10 cellular contexts compared by ENCODE assay signal in the genomic region with DNA sequence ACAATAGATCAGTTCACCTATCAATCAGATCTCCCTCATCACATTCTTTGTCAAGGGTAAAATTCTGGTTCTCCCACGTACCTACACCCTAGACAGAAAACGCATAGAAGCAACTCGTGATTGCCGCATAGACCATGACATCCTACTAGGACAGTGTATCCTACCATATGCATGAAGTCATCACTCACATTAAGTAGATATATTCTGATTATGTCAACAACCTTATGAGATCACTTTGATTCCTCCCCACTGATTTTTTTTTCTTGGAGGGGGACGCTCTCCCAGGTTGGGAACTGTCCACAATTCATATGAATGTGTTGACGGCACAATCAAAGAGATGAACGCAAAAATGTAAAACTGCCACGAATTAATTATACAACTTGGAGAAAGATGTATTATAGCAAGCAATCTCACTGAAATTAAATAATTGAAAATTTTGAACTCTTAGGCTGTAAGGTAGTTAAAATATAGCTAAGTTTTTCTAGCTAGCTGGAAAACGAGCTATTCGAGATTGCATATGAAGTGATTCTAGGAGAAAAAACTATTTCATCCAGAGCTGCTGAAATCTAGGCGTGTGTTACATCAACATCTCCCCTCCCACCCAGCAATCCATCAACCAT.
DNase-seq lines count a peak whose midpoint lies in the region; ATAC-seq and TF ChIP-seq lines count a peak whose summit lies in the region.
"Had no signal": no experiment of that assay in that cellular context is flagged by ENCODE, and none has a peak within 500 bp of the region (broad histone marks: within the 10 kb centered on the region; RNA-seq: fewer than 3 reads in every experiment).

No MANE protein-coding gene starts in this region.

- H3K27me3 Mint-ChIP-seq in GM23338 (ENCODE audit: insufficient read depth, low read depth, poor library complexity) (peaks cover 10% of the 10 kb centered on the region), activated B cell treated with CpG ODN at 0.5 μM for 24 hours (peaks cover 23% of the 10 kb centered on the region)

- H2BK120ac ChIP-seq in trophoblast cell (ENCODE audit: insufficient read depth, low read length, poor library complexity) = no peak overlapping the region

- H4K20me1 ChIP-seq in GM23338 (replicated peaks; ENCODE audit: insufficient read depth) = no peaks in the 10 kb centered on the region

- H2AFZ ChIP-seq in GM23338 = no peak overlapping the region
- no peak overlapping the region for H2AFZ ChIP-seq in trophoblast cell (ENCODE audit: insufficient read depth, low read length, poor library complexity)

- ATAC-seq in GM23338 (no peak), activated B cell treated with CpG ODN at 0.5 μM for 24 hours (ENCODE audit: low read depth) (no peak), GM19351 (IDR thresholded peaks at IDR 0.05; ENCODE audit: unreplicated experiment) (no peak), GM19023 (IDR thresholded peaks at IDR 0.05; ENCODE audit: unreplicated experiment) (no peak), left lobe of liver (no peak)

- no peak overlapping the region for H4K12ac ChIP-seq in trophoblast cell (ENCODE audit: low read depth, low read length)

- no peak overlapping the region for H4K91ac ChIP-seq in trophoblast cell (ENCODE audit: low read depth, low read length)

- no peak overlapping the region for H3K14ac ChIP-seq in trophoblast cell (ENCODE audit: low read length)

- CTCF ChIA-PET in activated B cell treated with CpG ODN at 0.5 μM for 24 hours (lab: Charles Lee) = interaction anchor here (0.7 to 2.6 kb wide), 4 partner anchors 17 to 102 kb away, joined by 4 to 15 read pairs (median 6); no protein-coding TSS in a partner anchor

- no peaks in the 10 kb centered on the region for H3F3A ChIP-seq in GM23338 (replicated peaks; ENCODE audit: low read depth)

- peak overlapping the region; percentile 74 for H3K4me2 ChIP-seq in GM23338
- H3K4me2 ChIP-seq in trophoblast cell (ENCODE audit: low read length) = peak overlapping the region; percentile 65

- H4K8ac ChIP-seq in trophoblast cell (ENCODE audit: low read depth, low read length) = no peak overlapping the region

- POLR2A ChIA-PET in activated B cell treated with CpG ODN at 0.5 μM for 24 hours (lab: Charles Lee) = interaction anchor here (1.2 kb wide), 1 partner anchor 82 kb away, joined by 3 read pairs; no protein-coding TSS in a partner anchor

- peaks cover 6% of the 10 kb centered on the region for H3K4me1 ChIP-seq in GM23338 (ENCODE audit: insufficient read depth)
- peaks cover 8 to 11% of the 10 kb centered on the region in 2 experiments for H3K4me1 ChIP-seq in trophoblast cell (ENCODE audit: control insufficient read depth in 1 of 2, insufficient read depth in 2 of 2, low read length in 2 of 2)

- H3K79me1 ChIP-seq in trophoblast cell (ENCODE audit: low read length) = peaks cover 18% of the 10 kb centered on the region

- intact Hi-C loops in activated B cell treated with CpG ODN at 0.5 μM for 24 hours (cut with micrococcal nuclease) = loop anchor here (5.0 to 10.0 kb wide), 4 partner anchors 286 to 584 kb away; a partner anchor contains a TSS

- no peak overlapping the region for H3K18ac ChIP-seq in trophoblast cell (ENCODE audit: low read length)

- H3K36me3 Mint-ChIP-seq in GM23338 (ENCODE audit: low read depth) = peaks cover 5% of the 10 kb centered on the region; the same call in 1 of the 3 replicates
- no peaks in the 10 kb centered on the region for H3K36me3 Mint-ChIP-seq in activated B cell treated with CpG ODN at 0.5 μM for 24 hours (ENCODE audit: low read depth)

- H3K79me2 ChIP-seq in GM23338 (replicated peaks; ENCODE audit: insufficient read depth) = peaks cover 57% of the 10 kb centered on the region
- peaks cover 14% of the 10 kb centered on the region for H3K79me2 ChIP-seq in trophoblast cell (ENCODE audit: control insufficient read depth, insufficient read depth, low read length, poor library complexity)

- H3K9me2 ChIP-seq in GM23338 (ENCODE audit: insufficient read depth) = no peaks in the 10 kb centered on the region

- H3K4me3 ChIP-seq in GM23338 (peak overlapping the region; percentile 96), fibroblast of mammary gland (ENCODE audit: control insufficient read depth, low read depth, low read length) (peak overlapping the region; percentile 67), trophoblast cell (ENCODE audit: low read depth, low read length) (no peak overlapping the region)

- H2AK5ac ChIP-seq in trophoblast cell (ENCODE audit: low read length) = no peak overlapping the region

- no CpG with 5 or more reads among the region's 11 CpGs for WGBS in trophoblast cell (ENCODE audit: extremely low coverage, insufficient coverage, insufficient read length)

- peak overlapping the region; percentile 75 for H2BK5ac ChIP-seq in trophoblast cell (ENCODE audit: low read depth, low read length, poor library complexity)

- H3K23ac ChIP-seq in trophoblast cell (ENCODE audit: low read length) = no peak overlapping the region

- H3K36me3 ChIP-seq in GM23338 (ENCODE audit: insufficient read depth) (no peaks in the 10 kb centered on the region), trophoblast cell (ENCODE audit: control insufficient read depth in 1 of 2, insufficient read depth in 2 of 2, low read length in 2 of 2) (no peaks in the 10 kb centered on the region)

- H3K4me3 Mint-ChIP-seq in GM23338 = peak overlapping the region; percentile 84
- peak overlapping the region; percentile 73 for H3K4me3 Mint-ChIP-seq in activated B cell treated with CpG ODN at 0.5 μM for 24 hours

- H3K9me3 Mint-ChIP-seq in GM23338 (no peaks in the 10 kb centered on the region), activated B cell treated with CpG ODN at 0.5 μM for 24 hours (no peaks in the 10 kb centered on the region)

- H3K27ac ChIP-seq in GM23338 (ENCODE audit: low read depth) = no peak overlapping the region
- peak overlapping the region; percentile 88 for H3K27ac ChIP-seq in trophoblast cell (ENCODE audit: low read depth, low read length)

- TF ChIP-seq CTCF in GM23338 (conservative IDR thresholded peaks at IDR 0.05; ENCODE audit: low read depth in 2 of 2) = no peak
- TF ChIP-seq CTCF in activated B cell treated with CpG ODN at 0.5 μM for 24 hours (IDR thresholded peaks at IDR 0.05) = no peak
- no peak for TF ChIP-seq CTCF in fibroblast of mammary gland (conservative IDR thresholded peaks at IDR 0.05; ENCODE audit: control insufficient read depth, insufficient read depth, low read depth, low read length)

- H3K27ac Mint-ChIP-seq in GM23338 (peak overlapping the region; percentile 47; the same call in 1 of the 2 replicates), activated B cell treated with CpG ODN at 0.5 μM for 24 hours (no peak overlapping the region)

- no peak overlapping the region for H3K9ac ChIP-seq in trophoblast cell (ENCODE audit: low read length)

- no peak for DNase-seq in GM23338 (ENCODE audit: low spot score)
- DNase-seq in activated B cell treated with CpG ODN at 0.5 μM for 24 hours = no peak
- no peak for DNase-seq in fibroblast of mammary gland (ENCODE audit: low read depth)
- peak in 1 of 2 donors; percentile 20 for DNase-seq in trophoblast cell
- no peak for DNase-seq in left lobe of liver (ENCODE audit: low spot score)
- no peak for DNase-seq in NCI-H446 (lab: John Stamatoyannopoulos, UW)
- DNase-seq: activated CD4-positive, CD25-positive, alpha-beta regulatory T cell treated with anti-CD3 and anti-CD28 coated beads, Interleukin-2, amount 50 U/mL, for 72 hours; NCI-H1092 had no signal

- H3K4ac ChIP-seq in trophoblast cell (ENCODE audit: low read depth, low read length) = peak overlapping the region; percentile 33

- H2BK12ac ChIP-seq in trophoblast cell (ENCODE audit: low read length) = no peak overlapping the region

- H3K9me3 ChIP-seq in trophoblast cell (ENCODE audit: insufficient read depth, low read depth, low read length) = no peaks in the 10 kb centered on the region

- H3K27me3 ChIP-seq in GM23338 (ENCODE audit: insufficient read depth) = peaks cover 9% of the 10 kb centered on the region; the same call in 1 of the 2 replicates
- H3K27me3 ChIP-seq in trophoblast cell (ENCODE audit: insufficient read depth, low read length) = no peaks in the 10 kb centered on the region

- H3K4me1 Mint-ChIP-seq in GM23338 (peaks cover 21% of the 10 kb centered on the region; the same call in 2 of the 3 replicates), activated B cell treated with CpG ODN at 0.5 μM for 24 hours (peaks cover 11% of the 10 kb centered on the region)

TF ChIP-seq in GM23338, 12 proteins besides CTCF, POLR2A, EP300 and RAD21 (continues in another document):
- TF ChIP-seq CREB1 (CRISPR knock-in tag; IDR thresholded peaks at IDR 0.05; ENCODE audit: low read depth) (no peak), JUNB (IDR thresholded peaks at IDR 0.05; ENCODE audit: unreplicated experiment) (no peak), ZNF331 (CRISPR knock-in tag; IDR thresholded peaks at IDR 0.05; ENCODE audit: low read depth) (no peak), ZNF114 (CRISPR knock-in tag; IDR thresholded peaks at IDR 0.05) (no peak), EZH2 (IDR thresholded peaks at IDR 0.05; ENCODE audit: low read depth, unreplicated experiment) (no peak)
- TF ChIP-seq, protein P1, sequence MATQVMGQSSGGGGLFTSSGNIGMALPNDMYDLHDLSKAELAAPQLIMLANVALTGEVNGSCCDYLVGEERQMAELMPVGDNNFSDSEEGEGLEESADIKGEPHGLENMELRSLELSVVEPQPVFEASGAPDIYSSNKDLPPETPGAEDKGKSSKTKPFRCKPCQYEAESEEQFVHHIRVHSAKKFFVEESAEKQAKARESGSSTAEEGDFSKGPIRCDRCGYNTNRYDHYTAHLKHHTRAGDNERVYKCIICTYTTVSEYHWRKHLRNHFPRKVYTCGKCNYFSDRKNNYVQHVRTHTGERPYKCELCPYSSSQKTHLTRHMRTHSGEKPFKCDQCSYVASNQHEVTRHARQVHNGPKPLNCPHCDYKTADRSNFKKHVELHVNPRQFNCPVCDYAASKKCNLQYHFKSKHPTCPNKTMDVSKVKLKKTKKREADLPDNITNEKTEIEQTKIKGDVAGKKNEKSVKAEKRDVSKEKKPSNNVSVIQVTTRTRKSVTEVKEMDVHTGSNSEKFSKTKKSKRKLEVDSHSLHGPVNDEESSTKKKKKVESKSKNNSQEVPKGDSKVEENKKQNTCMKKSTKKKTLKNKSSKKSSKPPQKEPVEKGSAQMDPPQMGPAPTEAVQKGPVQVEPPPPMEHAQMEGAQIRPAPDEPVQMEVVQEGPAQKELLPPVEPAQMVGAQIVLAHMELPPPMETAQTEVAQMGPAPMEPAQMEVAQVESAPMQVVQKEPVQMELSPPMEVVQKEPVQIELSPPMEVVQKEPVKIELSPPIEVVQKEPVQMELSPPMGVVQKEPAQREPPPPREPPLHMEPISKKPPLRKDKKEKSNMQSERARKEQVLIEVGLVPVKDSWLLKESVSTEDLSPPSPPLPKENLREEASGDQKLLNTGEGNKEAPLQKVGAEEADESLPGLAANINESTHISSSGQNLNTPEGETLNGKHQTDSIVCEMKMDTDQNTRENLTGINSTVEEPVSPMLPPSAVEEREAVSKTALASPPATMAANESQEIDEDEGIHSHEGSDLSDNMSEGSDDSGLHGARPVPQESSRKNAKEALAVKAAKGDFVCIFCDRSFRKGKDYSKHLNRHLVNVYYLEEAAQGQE (IDR thresholded peaks at IDR 0.05; ENCODE audit: unreplicated experiment) = no peak
